In the genomic region with DNA sequence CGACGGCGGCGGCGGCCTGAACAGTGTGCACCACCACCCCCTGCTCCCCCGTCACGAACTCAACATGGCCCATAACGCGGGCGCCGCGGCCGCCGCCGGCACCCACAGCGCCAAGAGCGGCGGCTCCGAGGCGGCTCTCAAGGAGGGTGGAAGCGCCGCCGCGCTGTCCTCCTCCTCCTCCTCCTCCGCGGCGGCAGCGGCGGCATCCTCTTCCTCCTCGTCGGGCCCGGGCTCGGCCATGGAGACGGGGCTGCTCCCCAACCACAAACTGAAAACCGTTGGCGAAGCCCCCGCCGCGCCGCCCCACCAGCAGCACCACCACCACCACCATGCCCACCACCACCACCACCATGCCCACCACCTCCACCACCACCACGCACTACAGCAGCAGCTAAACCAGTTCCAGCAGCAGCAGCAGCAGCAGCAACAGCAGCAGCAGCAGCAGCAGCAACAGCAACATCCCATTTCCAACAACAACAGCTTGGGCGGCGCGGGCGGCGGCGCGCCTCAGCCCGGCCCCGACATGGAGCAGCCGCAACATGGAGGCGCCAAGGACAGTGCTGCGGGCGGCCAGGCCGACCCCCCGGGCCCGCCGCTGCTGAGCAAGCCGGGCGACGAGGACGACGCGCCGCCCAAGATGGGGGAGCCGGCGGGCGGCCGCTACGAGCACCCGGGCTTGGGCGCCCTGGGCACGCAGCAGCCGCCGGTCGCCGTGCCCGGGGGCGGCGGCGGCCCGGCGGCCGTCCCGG, we compare ENCODE assay signal across 8 cellular contexts. TPM values are rescaled to one million over a fixed set of nuclear protein-coding genes. Genes with fewer than 3 reads are reported as not detected.
DNase-seq lines count a peak whose midpoint lies in the region; TF ChIP-seq lines count a peak whose summit lies in the region.

No MANE protein-coding gene starts in this region.

- peak overlapping the region; percentile 95 for H3K27ac Mint-ChIP-seq in T-helper 1 cell treated with Interleukin-12 subunit alpha and Interleukin-12 subunit beta and Interleukin-4 antibody, amounts not matched to agents 30 μg/mL and 1 μg/mL, for 36 hours

- peaks cover 40% of the 10 kb centered on the region for H3K4me1 Mint-ChIP-seq in T-helper 1 cell treated with Interleukin-12 subunit alpha and Interleukin-12 subunit beta and Interleukin-4 antibody, amounts not matched to agents 30 μg/mL and 1 μg/mL, for 36 hours (ENCODE audit: low read depth)

- H3K9me3 ChIP-seq in ascending aorta (no peaks in the 10 kb centered on the region), iPS-15b (ENCODE audit: control insufficient read depth, insufficient read depth, low read length) (no peaks in the 10 kb centered on the region), skeletal muscle tissue (ENCODE audit: control insufficient read depth in 3 of 3, low read length in 3 of 3) (no peaks in the 10 kb centered on the region)

- H3K4me3 Mint-ChIP-seq in T-helper 1 cell treated with Interleukin-12 subunit alpha and Interleukin-12 subunit beta and Interleukin-4 antibody, amounts not matched to agents 30 μg/mL and 1 μg/mL, for 36 hours, result peak overlapping the region; percentile 91

- H3K27me3 ChIP-seq in ascending aorta (no peaks in the 10 kb centered on the region), iPS-15b (ENCODE audit: control insufficient read depth, insufficient read depth, low read length) (no peaks in the 10 kb centered on the region), skeletal muscle tissue (ENCODE audit: control insufficient read depth in 3 of 3, insufficient read depth in 3 of 3, low read length in 3 of 3) (no peaks in the 10 kb centered on the region)

- H3K4me1 ChIP-seq in ascending aorta (peaks cover 0 to 26% of the 10 kb centered on the region in 2 donors), iPS-15b (ENCODE audit: control insufficient read depth, insufficient read depth, low read length) (peaks cover 21% of the 10 kb centered on the region), skeletal muscle tissue (ENCODE audit: control insufficient read depth in 3 of 3, insufficient read depth in 3 of 3, low read length in 3 of 3) (peaks cover 14 to 25% (median 17%) of the 10 kb centered on the region in 3 donors)

- H3K9ac ChIP-seq in iPS-15b (ENCODE audit: low read depth, low read length), result peak overlapping the region; percentile 58
- peak overlapping the region; percentile 81 to 94 (median 86) for H3K9ac ChIP-seq in skeletal muscle tissue (ENCODE audit: low read depth in 1 of 3, low read length in 3 of 3)

- DNase-seq in AG09309 (ENCODE audit: low read depth) (no peak), HT1080 (ENCODE audit: low read depth) (peak; percentile 54), ascending aorta (ENCODE audit: low spot score in 2 of 2) (peak in 1 of 2 donors; percentile 69), pons (ENCODE audit: low spot score) (no peak)

- H3K4me3 ChIP-seq in AG09309 (ENCODE audit: control insufficient read depth, low read depth, low read length), result peak overlapping the region; percentile 94
- peak overlapping the region; percentile 76 to 99 for H3K4me3 ChIP-seq in ascending aorta
- H3K4me3 ChIP-seq in iPS-15b (ENCODE audit: low read depth, low read length), result peak overlapping the region; percentile 42
- peak overlapping the region; percentile 38 to 91 (median 77) for H3K4me3 ChIP-seq in skeletal muscle tissue (ENCODE audit: low read length in 3 of 3)

- H3K27ac ChIP-seq in ascending aorta, result peak overlapping the region; percentile 93 to 100
- peak overlapping the region; percentile 93 for H3K27ac ChIP-seq in skeletal muscle tissue (ENCODE audit: low read depth, low read length)

- TF ChIP-seq CTCF in AG09309 (IDR thresholded peaks at IDR 0.05; ENCODE audit: control insufficient read depth, insufficient read depth, low read depth, low read length, missing control alignments) (no peak), ascending aorta (IDR thresholded peaks at IDR 0.05) (no peak)

- peaks cover 2% of the 10 kb centered on the region for H3K36me3 Mint-ChIP-seq in T-helper 1 cell treated with Interleukin-12 subunit alpha and Interleukin-12 subunit beta and Interleukin-4 antibody, amounts not matched to agents 30 μg/mL and 1 μg/mL, for 36 hours (ENCODE audit: low read depth)

- H3K36me3 ChIP-seq in ascending aorta (no peaks in the 10 kb centered on the region), iPS-15b (ENCODE audit: control insufficient read depth, insufficient read depth, low read length) (no peaks in the 10 kb centered on the region), skeletal muscle tissue (ENCODE audit: control insufficient read depth in 3 of 3, insufficient read depth in 3 of 3, low read length in 3 of 3) (no peaks in the 10 kb centered on the region)

- in situ Hi-C loops in GM18951 (cut with MboI; ENCODE audit: low sequenced_read_pairs, unreplicated experiment), result no loop called here

- peak; percentile 43 for TF ChIP-seq POLR2A in GM18951 (IDR thresholded peaks at IDR 0.05; ENCODE audit: extremely low read depth, insufficient read depth, insufficient read length)

- intact Hi-C loops in ascending aorta (cut with DNase I), result loop anchor here (1.0 to 10.0 kb wide), 4 partner anchors 91 to 494 kb away; no protein-coding TSS in a partner anchor

- H3K9me3 Mint-ChIP-seq in T-helper 1 cell treated with Interleukin-12 subunit alpha and Interleukin-12 subunit beta and Interleukin-4 antibody, amounts not matched to agents 30 μg/mL and 1 μg/mL, for 36 hours, result no peaks in the 10 kb centered on the region

- H3K27me3 Mint-ChIP-seq in T-helper 1 cell treated with Interleukin-12 subunit alpha and Interleukin-12 subunit beta and Interleukin-4 antibody, amounts not matched to agents 30 μg/mL and 1 μg/mL, for 36 hours (ENCODE audit: low read depth), result no peaks in the 10 kb centered on the region

RNA-seq across cellular contexts. Expression of a gene that starts 0.9 kb away (rescaled TPM):
- total RNA-seq in HT1080 (2014; rRNA removed; shearing (Covaris generic)), result 11.2 and 15.5 TPM in 2 replicates
- polyA plus RNA-seq in HT1080 (2015; cell fraction: cytosol; rRNA removed), result 16.0 and 20.9 TPM in 2 replicates
- polyA plus RNA-seq in HT1080 (2015; cell fraction: nucleus; rRNA removed), result 23.8 and 26.2 TPM in 2 replicates
- total RNA-seq in ascending aorta, result 97.9 TPM
- 73.6 TPM for total RNA-seq in skeletal muscle tissue

Comparison
In these comparisons a context has a peak if more than half of its experiments do, and no peak if none do; other contexts are left out.
1. H3K4me3 ChIP-seq: peak in every context shown above with its lines; median percentile 94 in AG09309; 88 in ascending aorta; 77 in skeletal muscle tissue; 42 in iPS-15b.